10 cellular contexts compared by ENCODE assay signal in genomic region chr18:3455938-3456685, GRCh38. TPM values are rescaled to one million over a fixed set of nuclear protein-coding genes. Genes with fewer than 3 reads are reported as not detected.
DNase-seq lines count a peak whose midpoint lies in the region; ATAC-seq and TF ChIP-seq lines count a peak whose summit lies in the region.
"Had no signal": no experiment of that assay in that cellular context is flagged by ENCODE, and none has a peak within 500 bp of the region (broad histone marks: within the 10 kb centered on the region; RNA-seq: fewer than 3 reads in every experiment).

No MANE protein-coding gene starts in this region.

- H3K9ac ChIP-seq in NT2/D1 (ENCODE audit: insufficient read length, low read depth): peak overlapping the region; percentile 67
- H3K9ac ChIP-seq: parathyroid adenoma had no signal

- H3K4me1 ChIP-seq in NT2/D1 (ENCODE audit: insufficient read depth, insufficient read length) (peaks cover 5% of the 10 kb centered on the region), esophagus (ENCODE audit: control insufficient read depth in 2 of 2, insufficient read depth in 2 of 2, low read length in 1 of 2) (peaks cover 0 to 9% of the 10 kb centered on the region in 2 donors)

- no peaks in the 10 kb centered on the region for H3K27me3 Mint-ChIP-seq in neural crest cell (ENCODE audit: low read depth)

- no peaks in the 10 kb centered on the region for H3K9me3 Mint-ChIP-seq in neural crest cell

- peaks cover 32% of the 10 kb centered on the region for H3K36me3 Mint-ChIP-seq in neural crest cell (ENCODE audit: low read depth)

- WGBS in esophagus, 2 donors: 43 to 52% methylated on average over 10 of the region's 10 CpGs

- H3K27ac Mint-ChIP-seq in neural crest cell (ENCODE audit: unreplicated experiment): no peak overlapping the region

- H3K9me3 ChIP-seq in NT2/D1 (ENCODE audit: insufficient read depth, low read length) (no peaks in the 10 kb centered on the region), esophagus (ENCODE audit: control insufficient read depth in 2 of 2, insufficient read depth in 1 of 2, low read depth in 1 of 2, low read length in 1 of 2) (no peaks in the 10 kb centered on the region)

- H3K4me3 ChIP-seq in NT2/D1 (ENCODE audit: insufficient read length, low read depth) (peak overlapping the region; percentile 6), esophagus (ENCODE audit: low read depth in 1 of 2, low read length in 2 of 2) (peak overlapping the region in 1 of 2 donors; percentile 7)

- TF ChIP-seq CTCF in C4-2B (conservative IDR thresholded peaks at IDR 0.05) (no peak), neural crest cell (conservative IDR thresholded peaks at IDR 0.05) (no peak)

- H3K27me3 ChIP-seq in NT2/D1 (ENCODE audit: insufficient read depth, insufficient read length) (no peaks in the 10 kb centered on the region), esophagus (ENCODE audit: control insufficient read depth in 1 of 2, insufficient read depth in 2 of 2, low read length in 2 of 2) (no peaks in the 10 kb centered on the region)

- peak overlapping the region; percentile 99 for H3K4me3 Mint-ChIP-seq in neural crest cell

- H3K36me3 ChIP-seq in NT2/D1 (ENCODE audit: insufficient read depth, insufficient read length, low read length) (peaks cover 46% of the 10 kb centered on the region), esophagus (ENCODE audit: control insufficient read depth in 2 of 2, insufficient read depth in 2 of 2, low read length in 1 of 2) (peaks cover 4 to 5% of the 10 kb centered on the region in 2 donors)

- no peak for DNase-seq in NT2/D1 (ENCODE audit: low read depth, low spot score)
- no peak for DNase-seq in neural crest cell (ENCODE audit: low read depth, low spot score)
- DNase-seq in NCI-H2227 (lab: John Stamatoyannopoulos, UW; ENCODE audit: unreplicated experiment): no peak
- no peak for DNase-seq in C1 segment of cervical spinal cord (lab: John Stamatoyannopoulos, UW)
- DNase-seq: GDM1 had no signal

- ATAC-seq in HG02588 (IDR thresholded peaks at IDR 0.05; ENCODE audit: unreplicated experiment) (no peak), GM21381 (IDR thresholded peaks at IDR 0.05; ENCODE audit: unreplicated experiment) (no peak)

- H3K4me1 Mint-ChIP-seq in neural crest cell: peaks cover 77% of the 10 kb centered on the region

- H3K27ac ChIP-seq in C4-2B (peak overlapping the region; percentile 79), esophagus (ENCODE audit: low read depth in 2 of 2, low read length in 1 of 2) (peak overlapping the region; percentile 14 to 33)
- H3K27ac ChIP-seq: parathyroid adenoma had no signal

RNA-seq across cellular contexts. Expression of gene TGIF1, which starts 6.1 kb away (rescaled TPM):
- 10 to 100 TPM; 25.1 to 29.7 TPM for polyA plus RNA-seq in esophagus
- total RNA-seq in neural crest cell: 49.1 and 57.9 TPM in 2 replicates
